Comparison of ENCODE assay signal across 8 cellular contexts in genomic region chr5:178839319-178839704, GRCh38. TPM values are rescaled to one million over a fixed set of nuclear protein-coding genes. Genes with fewer than 3 reads are reported as not detected.
DNase-seq lines count a peak whose midpoint lies in the region; ATAC-seq and TF ChIP-seq lines count a peak whose summit lies in the region.

No MANE protein-coding gene starts in this region.

- H3K4me1 ChIP-seq in colonic mucosa: no peaks in the 10 kb centered on the region

- H3K36me3 ChIP-seq in colonic mucosa: no peaks in the 10 kb centered on the region

- ATAC-seq in GM21423 (IDR thresholded peaks at IDR 0.05; ENCODE audit: unreplicated experiment): no peak

- H3K4me3 ChIP-seq in colonic mucosa: no peak overlapping the region

- H3K9me3 ChIP-seq in colonic mucosa: no peaks in the 10 kb centered on the region

- H3K27ac ChIP-seq in VCaP (no peak overlapping the region), colonic mucosa (no peak overlapping the region)

- DNase-seq in CD1c-positive myeloid dendritic cell (ENCODE audit: extremely low spot score) (peak; percentile 63), LHCN-M2 (ENCODE audit: low read depth) (peak; percentile 10), colonic mucosa (peak; percentile 62), midbrain (lab: John Stamatoyannopoulos, UW) (peak; percentile 20), superior temporal gyrus (ENCODE audit: extremely low spot score) (peak; percentile 61), DMS79 (lab: John Stamatoyannopoulos, UW) (no peak)

- no peak overlapping the region for H3K9ac ChIP-seq in colonic mucosa (ENCODE audit: low read depth in 2 of 2, low read length in 2 of 2)

- TF ChIP-seq CTCF in VCaP (conservative IDR thresholded peaks at IDR 0.05): peak; percentile 75
- TF ChIP-seq CTCF in colonic mucosa (IDR thresholded peaks at IDR 0.05): peak; percentile 46

- intact Hi-C loops in colonic mucosa (cut with DNase I): no loop called here

- H3K27me3 ChIP-seq in colonic mucosa: no peaks in the 10 kb centered on the region

RNA-seq across cellular contexts. Expression of gene ZNF354B, which starts 20.4 kb away (rescaled TPM):
- total RNA-seq in LHCN-M2 (2014; rRNA removed) (8.3 and 11.8 TPM in 2 replicates), colonic mucosa (1 to 10 TPM; 7.5 to 9.3 TPM)
- polyA plus RNA-seq in LHCN-M2 (2012): 2.1 TPM

RNA-seq across cellular contexts. Expression of gene ZFP2, which starts 56.4 kb away (rescaled TPM):
- 0.64 and 0.92 TPM in 2 replicates for total RNA-seq in LHCN-M2 (2014; rRNA removed)
- 0.22 TPM for polyA plus RNA-seq in LHCN-M2 (2012)
- total RNA-seq in colonic mucosa: 1 to 10 TPM in 1 of 2 donors, under 1 TPM in 1; 0.89 to 1.0 TPM
